ENCODE assay signal across 1 cellular context in genomic region chr2:231002641-231003040, GRCh38.
TF ChIP-seq lines count a peak whose summit lies in the region.

No MANE protein-coding gene starts in this region.

TF ChIP-seq in H1, 55 proteins besides CTCF, POLR2A, EP300 and RAD21:
- no peak for TF ChIP-seq POLR2AphosphoS5 (IDR thresholded peaks at IDR 0.05; ENCODE audit: low read depth, low read length)
- TF ChIP-seq BCL11A (IDR thresholded peaks at IDR 0.05; ENCODE audit: low read depth in 2 of 2, low read length in 2 of 2) = no peak
- TF ChIP-seq RXRA (IDR thresholded peaks at IDR 0.05; ENCODE audit: insufficient read depth, low read depth, low read length) = no peak
- TF ChIP-seq MAX (IDR thresholded peaks at IDR 0.05) = no peak
- no peak for TF ChIP-seq CREB1 (IDR thresholded peaks at IDR 0.05)
- no peak for TF ChIP-seq EZH2 (IDR thresholded peaks at IDR 0.05; ENCODE audit: low read depth, low read length, severe bottlenecking)
- no peak for TF ChIP-seq CHD2 (IDR thresholded peaks at IDR 0.05; ENCODE audit: low read length)
- TF ChIP-seq CTBP2 (IDR thresholded peaks at IDR 0.05; ENCODE audit: borderline replicate concordance, insufficient read depth, insufficient read length, low read length) = no peak
- no peak for TF ChIP-seq SP2 (IDR thresholded peaks at IDR 0.05; ENCODE audit: low read length)
TF ChIP-seq in H1: peak in this region for 0.
